ENCODE assay signal across 8 cellular contexts in the genomic region with DNA sequence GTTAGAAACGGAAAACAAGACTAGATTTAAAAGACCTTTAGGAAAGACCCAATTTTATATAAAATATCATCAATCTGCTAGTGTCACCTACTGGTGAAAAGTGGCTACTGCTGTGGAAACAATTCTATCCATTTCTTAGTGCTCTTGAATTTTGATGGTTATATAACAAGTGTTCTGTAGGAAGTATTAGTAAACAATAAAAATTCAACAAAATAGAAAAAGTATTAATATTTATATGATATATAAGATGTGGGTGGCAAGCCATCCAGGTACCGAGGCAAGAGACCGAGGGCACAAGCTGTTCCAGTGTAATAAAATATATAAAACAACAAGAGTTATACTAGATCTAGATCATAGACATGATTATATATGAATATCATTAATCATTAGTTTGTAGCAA.
DNase-seq lines count a peak whose midpoint lies in the region; ATAC-seq and TF ChIP-seq lines count a peak whose summit lies in the region.

No MANE protein-coding gene starts in this region.

- TF ChIP-seq CTCF in GM10266 (IDR thresholded peaks at IDR 0.05; ENCODE audit: control insufficient read depth, insufficient read depth, low read depth, missing control alignments) (peak; percentile 75), neutrophil (IDR thresholded peaks at IDR 0.05) (peak; percentile 72)

- DNase-seq in AG08395 (ENCODE audit: low spot score) (peak; percentile 45), GM10266 (ENCODE audit: extremely low spot score) (peak; percentile 23), NCI-H1436 (lab: John Stamatoyannopoulos, UW) (peak; percentile 14), T-helper 1 cell (peak in 3 of 5 donors; percentile 18 to 39 (median 24)), fibroblast of peridontal ligament (ENCODE audit: extremely low read depth) (peak; percentile 88), UCSD-AML1 (lab: John Stamatoyannopoulos, UW; ENCODE audit: unreplicated experiment) (no peak)

- no peaks in the 10 kb centered on the region for H3K27me3 ChIP-seq in neutrophil

- no peaks in the 10 kb centered on the region for H3K36me3 ChIP-seq in neutrophil

- peaks cover 5 to 6% of the 10 kb centered on the region in 2 experiments for H3K4me1 ChIP-seq in neutrophil (ENCODE audit: control insufficient read depth in 1 of 2, insufficient read depth in 1 of 2, low read depth in 1 of 2, low read length in 1 of 2)

- no peak overlapping the region for H3K27ac ChIP-seq in neutrophil

- no peaks in the 10 kb centered on the region for H3K9me3 ChIP-seq in neutrophil

- no peak overlapping the region for H3K4me3 ChIP-seq in neutrophil (ENCODE audit: low read depth in 1 of 2, low read length in 1 of 2)

- no peak for ATAC-seq in GM21360 (IDR thresholded peaks at IDR 0.05; ENCODE audit: unreplicated experiment)
